In genomic region chr22:36406139-36406538, GRCh38 we compare ENCODE assay signal across 15 cellular contexts. TPM values are rescaled to one million over a fixed set of nuclear protein-coding genes. Genes with fewer than 3 reads are reported as not detected.
DNase-seq lines count a peak whose midpoint lies in the region; ATAC-seq and TF ChIP-seq lines count a peak whose summit lies in the region.
"Had no signal": no experiment of that assay in that cellular context is flagged by ENCODE, and none has a peak within 500 bp of the region (broad histone marks: within the 10 kb centered on the region; RNA-seq: fewer than 3 reads in every experiment).

No MANE protein-coding gene starts in this region.

- H3K27me3 Mint-ChIP-seq in IgD-negative memory B cell: no peaks in the 10 kb centered on the region

- peak overlapping the region in 10 of 11 experiments; percentile 72 to 99 (median 97); a peak in 21 of 22 replicates for H3K27ac ChIP-seq in BLaER1 treated with 17β-estradiol and CSF1 and Interleukin-3, amounts not matched to agents 10 nM and 100 nM
- H3K27ac ChIP-seq in left lung: peak overlapping the region; percentile 33 to 87
- H3K27ac ChIP-seq: ascending aorta, testis had no signal

- no peaks in the 10 kb centered on the region for H3K36me3 Mint-ChIP-seq in IgD-negative memory B cell

- H3K27ac Mint-ChIP-seq in IgD-negative memory B cell: peak overlapping the region; percentile 92 to 96 (median 93)
- H3K27ac Mint-ChIP-seq: endodermal cell had no signal

- peaks cover 60 to 100% (median 88%) of the 10 kb centered on the region in 10 experiments for H3K4me1 ChIP-seq in BLaER1 treated with 17β-estradiol and CSF1 and Interleukin-3, amounts not matched to agents 10 nM and 100 nM
- peaks cover 5 to 85% of the 10 kb centered on the region in 2 donors for H3K4me1 ChIP-seq in left lung

- H3K9me3 Mint-ChIP-seq in IgD-negative memory B cell: no peaks in the 10 kb centered on the region
- H3K9me3 Mint-ChIP-seq: endodermal cell had no signal

- H3K4me3 ChIP-seq in BLaER1 treated with 17β-estradiol and CSF1 and Interleukin-3, amounts not matched to agents 10 nM and 100 nM: peak overlapping the region in 2 of 10 experiments; percentile 6 to 11; a peak in 3 of 20 replicates
- no peak overlapping the region for H3K4me3 ChIP-seq in left lung
- H3K4me3 ChIP-seq: ascending aorta, heart left ventricle, testis had no signal

- H3K9ac ChIP-seq in BLaER1 treated with 17β-estradiol and CSF1 and Interleukin-3, amounts not matched to agents 10 nM and 100 nM: peak overlapping the region; percentile 11 to 89 (median 85); a peak in 21 of 22 replicates

- no peak for TF ChIP-seq CTCF in left lung (IDR thresholded peaks at IDR 0.05)

- peaks cover 37 to 51% (median 48%) of the 10 kb centered on the region in 3 donors for H3K4me1 Mint-ChIP-seq in IgD-negative memory B cell

- ATAC-seq in left lung (no peak), GM19328 (IDR thresholded peaks at IDR 0.05; ENCODE audit: unreplicated experiment) (no peak), HG03571 (IDR thresholded peaks at IDR 0.05; ENCODE audit: unreplicated experiment) (no peak), HG02852 (IDR thresholded peaks at IDR 0.05; ENCODE audit: unreplicated experiment) (no peak)
- ATAC-seq: left ventricle myocardium superior had no signal

- H4K20me1 ChIP-seq in BLaER1 treated with 17β-estradiol and CSF1 and Interleukin-3, amounts not matched to agents 10 nM and 100 nM: no peaks in the 10 kb centered on the region

- H3K27me3 ChIP-seq in BLaER1 treated with 17β-estradiol and CSF1 and Interleukin-3, amounts not matched to agents 10 nM and 100 nM: no peaks in the 10 kb centered on the region
- no peaks in the 10 kb centered on the region for H3K27me3 ChIP-seq in left lung
- H3K27me3 ChIP-seq: ascending aorta, heart left ventricle, testis had no signal

- no peaks in the 10 kb centered on the region for H3K36me3 ChIP-seq in BLaER1 treated with 17β-estradiol and CSF1 and Interleukin-3, amounts not matched to agents 10 nM and 100 nM
- no peaks in the 10 kb centered on the region for H3K36me3 ChIP-seq in left lung
- H3K36me3 ChIP-seq: ascending aorta, heart left ventricle had no signal

- DNase-seq in SKM-1 (lab: John Stamatoyannopoulos, UW; ENCODE audit: unreplicated experiment): peak; percentile 58
- no peak for DNase-seq in left lung
- DNase-seq in medulla oblongata (ENCODE audit: extremely low spot score): no peak
- DNase-seq: activated CD4-positive, CD25-positive, alpha-beta regulatory T cell treated with anti-CD3 and anti-CD28 coated beads, Interleukin-2, amount 50 U/mL, for 72 hours; endodermal cell; NCI-H2107; testis had no signal

- peak overlapping the region; percentile 61 to 86 (median 76) for H3K4me3 Mint-ChIP-seq in IgD-negative memory B cell
- H3K4me3 Mint-ChIP-seq: endodermal cell had no signal

- peak overlapping the region; percentile 68 to 90 (median 84) for H3K4me2 ChIP-seq in BLaER1 treated with 17β-estradiol and CSF1 and Interleukin-3, amounts not matched to agents 10 nM and 100 nM

- intact Hi-C loops in left lung (cut with DNase I): no loop called here

- H3K9me3 ChIP-seq in BLaER1 treated with 17β-estradiol and CSF1 and Interleukin-3, amounts not matched to agents 10 nM and 100 nM (replicated peaks in 1 of 11): no peaks in the 10 kb centered on the region; a peak in 1 of 22 replicates
- H3K9me3 ChIP-seq in left lung: no peaks in the 10 kb centered on the region
- H3K9me3 ChIP-seq: ascending aorta, heart left ventricle, testis had no signal

RNA-seq across cellular contexts. Expression of gene MYH9, which starts 18.4 kb away (rescaled TPM):
- polyA plus RNA-seq in IgD-negative memory B cell: 231 TPM
- 100 to 1,000 TPM; 754 to 761 TPM for total RNA-seq in left lung
